In genomic region chr9:90953805-90954204, GRCh38 we compare ENCODE assay signal across 17 cellular contexts.
A peak's percentile ranks its signal among the peaks of the same experiment; 100 is the strongest.
DNase-seq lines count a peak whose midpoint lies in the region; ATAC-seq and TF ChIP-seq lines count a peak whose summit lies in the region.
"Had no signal": no experiment of that assay in that cellular context is flagged by ENCODE, and none has a peak within 500 bp of the region (broad histone marks: within the 10 kb centered on the region; RNA-seq: fewer than 3 reads in every experiment).

No MANE protein-coding gene starts in this region.

- CTCF ChIA-PET in AG04450 (lab: Charles Lee): no interaction called here

- no peaks in the 10 kb centered on the region; the same call in 1 of the 2 replicates for H3K9me3 ChIP-seq in AG04450 (ENCODE audit: control insufficient read depth, insufficient read depth, low read length)
- H3K9me3 ChIP-seq: Caco-2 had no signal

- no peak overlapping the region for H3K4me3 ChIP-seq in AG04450 (ENCODE audit: low read depth, low read length)
- no peak overlapping the region for H3K4me3 ChIP-seq in epithelial cell of proximal tubule (ENCODE audit: low read depth, low read length)

- TF ChIP-seq CTCF in AG04450 (IDR thresholded peaks at IDR 0.05; ENCODE audit: low read depth, low read length) (0 out of 2 replicates have a peak, but pooled peaks have one; percentile 1), GM12873 (IDR thresholded peaks at IDR 0.05; ENCODE audit: insufficient read depth, low read depth, low read length, missing control alignments) (peak; percentile 20), epithelial cell of proximal tubule (conservative IDR thresholded peaks at IDR 0.05; ENCODE audit: low read depth, low read length) (peak; percentile 7)

- DNase-seq in AG04450 (ENCODE audit: low read depth, low spot score) (no peak), NAMALWA (ENCODE audit: low spot score) (peak; percentile 4), epithelial cell of proximal tubule (ENCODE audit: low read depth) (no peak), SK-N-DZ (ENCODE audit: low spot score) (no peak), NCI-H226 (no peak)
- DNase-seq: Caco-2; CD8-positive, alpha-beta T cell; KBM-7; NCI-H1092 treated with DMSO at 0.1 percent for 48 hours; NCI-H1436; NCI-H2081 treated with DMSO at 0.1 percent for 48 hours; NCI-H2171 treated with DMSO at 0.1 percent for 48 hours; NCI-H524; NCI-H748 treated with DMSO at 0.1 percent for 48 hours had no signal

- no peak for ATAC-seq in GM19455 (IDR thresholded peaks at IDR 0.05; ENCODE audit: unreplicated experiment)
- ATAC-seq: CD8-positive, alpha-beta T cell had no signal

- H3K27ac ChIP-seq in AG04450 (ENCODE audit: low read depth, low read length): no peak overlapping the region
- H3K27ac ChIP-seq: C4-2B had no signal

- no peaks in the 10 kb centered on the region for H3K27me3 ChIP-seq in AG04450 (ENCODE audit: control insufficient read depth, insufficient read depth, low read length)

- POLR2A ChIA-PET in AG04450 (lab: Yijun Ruan, JAX): no interaction called here
